In the genomic region with DNA sequence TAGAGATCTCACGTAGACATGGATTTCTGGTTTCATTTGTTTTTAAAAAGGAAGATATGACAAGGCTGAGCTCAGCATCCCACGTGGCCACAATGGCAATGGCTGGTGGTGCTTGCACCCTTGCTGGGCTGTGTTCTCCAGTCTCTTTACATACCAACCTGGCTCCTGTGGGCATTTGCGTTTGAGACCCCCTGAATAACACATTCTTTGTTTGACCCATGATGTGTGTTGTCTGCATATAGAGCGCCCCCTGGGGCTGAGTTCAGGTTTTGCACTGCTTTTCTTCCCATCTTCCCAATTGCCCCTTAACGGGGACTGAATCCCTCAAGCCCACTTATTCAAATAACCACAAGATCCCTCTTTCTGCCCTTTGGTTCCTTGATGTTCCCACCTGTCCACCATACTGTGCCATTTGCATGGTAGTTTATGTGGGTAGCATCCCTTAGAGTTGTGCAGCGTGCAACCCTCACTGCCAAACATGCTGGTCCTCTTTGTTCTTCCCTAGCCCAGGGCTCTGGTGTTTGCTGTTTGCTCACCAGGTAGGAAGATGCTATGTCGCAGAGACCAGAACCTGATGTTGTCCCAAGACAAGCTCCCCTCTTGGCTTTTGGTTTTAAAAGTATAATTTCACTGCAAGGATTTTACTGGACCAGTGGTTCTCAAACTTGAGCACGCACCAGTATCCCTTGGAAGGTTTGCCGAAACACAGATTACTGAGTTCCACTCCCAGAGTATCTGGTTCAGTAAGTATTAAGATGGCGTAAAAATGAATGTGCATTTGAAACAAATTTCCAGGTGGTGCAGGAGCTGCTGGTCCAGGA, we compare ENCODE assay signal across 8 cellular contexts. TPM values are rescaled to one million over a fixed set of nuclear protein-coding genes. Genes with fewer than 3 reads are reported as not detected.
DNase-seq lines count a peak whose midpoint lies in the region; ATAC-seq and TF ChIP-seq lines count a peak whose summit lies in the region.

No MANE protein-coding gene starts in this region.

- no peak overlapping the region for H3K4me3 Mint-ChIP-seq in activated T-cell treated with anti-CD3 and anti-CD28 coated beads, Interleukin-2, amount 50 U/mL, for 72 hours

- no peak overlapping the region for H3K4me3 ChIP-seq in GM06990 (replicated peaks; ENCODE audit: low read depth, low read length)

- no peaks in the 10 kb centered on the region for H3K27me3 ChIP-seq in GM06990 (replicated peaks; ENCODE audit: control insufficient read depth, insufficient read depth, low read length)

- H3K27me3 Mint-ChIP-seq in activated T-cell treated with anti-CD3 and anti-CD28 coated beads, Interleukin-2, amount 50 U/mL, for 72 hours (ENCODE audit: low read depth): no peaks in the 10 kb centered on the region

- H3K36me3 ChIP-seq in GM06990 (ENCODE audit: control insufficient read depth, insufficient read depth, low read length): no peaks in the 10 kb centered on the region

- no peak overlapping the region for H3K27ac Mint-ChIP-seq in activated T-cell treated with anti-CD3 and anti-CD28 coated beads, Interleukin-2, amount 50 U/mL, for 72 hours

- DNase-seq in GM06990 (ENCODE audit: extremely low read depth, insufficient read length) (peak; percentile 17), NCI-H1694 (lab: John Stamatoyannopoulos, UW) (peak; percentile 8), iPS DF 4.7 (ENCODE audit: extremely low read depth, low spot score) (peak; percentile 62), NCI-H2081 (lab: John Stamatoyannopoulos, UW) (no peak), NCI-H146 (lab: John Stamatoyannopoulos, UW) (no peak), hepatic stellate cell (ENCODE audit: low spot score) (no peak)
- peak; percentile 45 to 60 for DNase-seq in activated T-cell treated with anti-CD3 and anti-CD28 coated beads, Interleukin-2, amount 50 U/mL, for 72 hours
- DNase-seq in stimulated activated CD8-positive, alpha-beta memory T cell treated with anti-CD3 and anti-CD28 coated beads, Interleukin-4, amount 100 ng/mL, for 1 hour (ENCODE audit: low read depth in 2 of 2, low spot score in 1 of 2): peak; percentile 2 to 3

- no peak for ATAC-seq in activated T-cell treated with anti-CD3 and anti-CD28 coated beads, Interleukin-2, amount 50 U/mL, for 72 hours (replicated peaks in 1 of 2)

- peak; percentile 84 for TF ChIP-seq CTCF in GM06990 (IDR thresholded peaks at IDR 0.05; ENCODE audit: insufficient read depth, low read length, poor library complexity, severe bottlenecking)

- no peaks in the 10 kb centered on the region for H3K4me1 Mint-ChIP-seq in activated T-cell treated with anti-CD3 and anti-CD28 coated beads, Interleukin-2, amount 50 U/mL, for 72 hours (ENCODE audit: low read depth)

- H3K9me3 Mint-ChIP-seq in activated T-cell treated with anti-CD3 and anti-CD28 coated beads, Interleukin-2, amount 50 U/mL, for 72 hours: no peaks in the 10 kb centered on the region

- H3K36me3 Mint-ChIP-seq in activated T-cell treated with anti-CD3 and anti-CD28 coated beads, Interleukin-2, amount 50 U/mL, for 72 hours (ENCODE audit: insufficient read depth in 2 of 2): no peaks in the 10 kb centered on the region

RNA-seq across cellular contexts. Expression of gene NKD1, which starts 38.5 kb away (rescaled TPM):
- 1 to 10 TPM in 1 of 2 donors, under 1 TPM in 1; 0.96 to 2.4 TPM for total RNA-seq in activated T-cell treated with anti-CD3 and anti-CD28 coated beads, Interleukin-2, amount 50 U/mL, for 72 hours

Comparison
In these comparisons a context has a peak if more than half of its experiments do, and no peak if none do; other contexts are left out.
1. DNase-seq: peak in GM06990 (single experiment), NCI-H1694 (single experiment), activated T-cell treated with anti-CD3 and anti-CD28 coated beads, Interleukin-2, amount 50 U/mL, for 72 hours (2 of 2), iPS DF 4.7 (single experiment) and stimulated activated CD8-positive, alpha-beta memory T cell treated with anti-CD3 and anti-CD28 coated beads, Interleukin-4, amount 100 ng/mL, for 1 hour (2 of 2); none in NCI-H2081 (0 of 2), NCI-H146 (single experiment) and hepatic stellate cell (single experiment).